ENCODE assay signal across 20 cellular contexts in the genomic region with DNA sequence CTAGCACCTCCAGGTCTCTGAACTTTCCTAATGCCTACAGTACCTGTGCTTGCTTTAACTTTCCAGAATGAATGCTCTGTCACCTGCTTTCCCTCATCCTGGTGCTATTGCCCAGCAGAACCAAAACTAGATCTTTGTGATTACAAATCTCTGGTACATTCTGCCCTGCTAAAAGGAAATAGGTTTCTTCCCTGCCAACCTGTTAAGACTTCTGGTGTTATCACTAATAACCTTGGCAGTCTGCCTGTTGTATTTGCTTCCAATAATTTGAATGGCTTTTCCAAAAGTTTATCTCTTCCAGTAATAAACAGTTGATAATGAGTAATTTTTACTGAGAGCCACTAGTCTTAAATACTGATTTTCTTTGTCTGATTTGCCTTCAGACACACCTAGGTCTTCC. TPM values are rescaled to one million over a fixed set of nuclear protein-coding genes. Genes with fewer than 3 reads are reported as not detected.
A peak's percentile ranks its signal among the peaks of the same experiment; 100 is the strongest.
DNase-seq lines count a peak whose midpoint lies in the region; ATAC-seq, FAIRE-seq and TF ChIP-seq lines count a peak whose summit lies in the region.
"Had no signal": no experiment of that assay in that cellular context is flagged by ENCODE, and none has a peak within 500 bp of the region (broad histone marks: within the 10 kb centered on the region; RNA-seq: fewer than 3 reads in every experiment).

No MANE protein-coding gene starts in this region.

- H3K27me3 Mint-ChIP-seq in activated T-helper 17 cell treated with anti-CD3 and anti-CD28 coated beads, Interleukin-2, amount 50 U/mL, for 72 hours, result no peaks in the 10 kb centered on the region

- peaks cover 14% of the 10 kb centered on the region for H3K4me1 Mint-ChIP-seq in activated T-helper 17 cell treated with anti-CD3 and anti-CD28 coated beads, Interleukin-2, amount 50 U/mL, for 72 hours

- no peak for TF ChIP-seq POLR2A in GM12891 (IDR thresholded peaks at IDR 0.05; ENCODE audit: low read depth, low read length)

- H3K27me3 ChIP-seq in pancreas (no peaks in the 10 kb centered on the region), psoas muscle (ENCODE audit: insufficient read depth in 3 of 3, low read length in 2 of 3) (no peaks in the 10 kb centered on the region)
- H3K27me3 ChIP-seq: BLaER1 treated with 17β-estradiol and CSF1 and Interleukin-3, amounts not matched to agents 10 nM and 100 nM; SJSA1 had no signal

- no peaks in the 10 kb centered on the region for H3K9me3 Mint-ChIP-seq in activated naive CD4-positive, alpha-beta T cell treated with anti-CD3 and anti-CD28 coated beads, Interleukin-2, amount 50 U/mL, for 72 hours
- no peaks in the 10 kb centered on the region for H3K9me3 Mint-ChIP-seq in activated T-helper 17 cell treated with anti-CD3 and anti-CD28 coated beads, Interleukin-2, amount 50 U/mL, for 72 hours

- H3K27ac Mint-ChIP-seq in activated naive CD4-positive, alpha-beta T cell treated with anti-CD3 and anti-CD28 coated beads, Interleukin-2, amount 50 U/mL, for 72 hours, result peak overlapping the region; percentile 35 to 78
- peak overlapping the region; percentile 23 for H3K27ac Mint-ChIP-seq in activated T-helper 17 cell treated with anti-CD3 and anti-CD28 coated beads, Interleukin-2, amount 50 U/mL, for 72 hours

- no peak overlapping the region for H3K27ac ChIP-seq in pancreas
- H3K27ac ChIP-seq in psoas muscle, result no peak overlapping the region
- H3K27ac ChIP-seq: BLaER1 treated with 17β-estradiol and CSF1 and Interleukin-3, amounts not matched to agents 10 nM and 100 nM; SJSA1 had no signal

- ATAC-seq in activated naive CD4-positive, alpha-beta T cell treated with anti-CD3 and anti-CD28 coated beads, Interleukin-2, amount 50 U/mL, for 72 hours, result no peak
- no peak for ATAC-seq in activated T-helper 17 cell treated with anti-CD3 and anti-CD28 coated beads, Interleukin-2, amount 50 U/mL, for 72 hours (replicated peaks)
- ATAC-seq in pancreas, result peak in 3 of 4 donors; percentile 39 to 62 (median 56)
- ATAC-seq in psoas muscle, result no peak

- H3K9me3 ChIP-seq in pancreas (no peaks in the 10 kb centered on the region), psoas muscle (no peaks in the 10 kb centered on the region)
- H3K9me3 ChIP-seq: BLaER1 treated with 17β-estradiol and CSF1 and Interleukin-3, amounts not matched to agents 10 nM and 100 nM; Caco-2; SJSA1 had no signal

- no peak overlapping the region for H3K4me3 Mint-ChIP-seq in activated T-helper 17 cell treated with anti-CD3 and anti-CD28 coated beads, Interleukin-2, amount 50 U/mL, for 72 hours

- peaks cover 0 to 6% of the 10 kb centered on the region in 2 donors for H3K36me3 Mint-ChIP-seq in activated naive CD4-positive, alpha-beta T cell treated with anti-CD3 and anti-CD28 coated beads, Interleukin-2, amount 50 U/mL, for 72 hours
- peaks cover 18% of the 10 kb centered on the region for H3K36me3 Mint-ChIP-seq in activated T-helper 17 cell treated with anti-CD3 and anti-CD28 coated beads, Interleukin-2, amount 50 U/mL, for 72 hours (ENCODE audit: low read depth)

- intact Hi-C loops in pancreas (cut with DNase I) (no loop called here), psoas muscle (cut with DNase I) (no loop called here)

- TF ChIP-seq CTCF in pancreas (IDR thresholded peaks at IDR 0.05) (no peak), psoas muscle (IDR thresholded peaks at IDR 0.05) (no peak)

- no peak overlapping the region for H3K4me3 ChIP-seq in pancreas
- no peak overlapping the region for H3K4me3 ChIP-seq in psoas muscle
- H3K4me3 ChIP-seq: BLaER1 treated with 17β-estradiol and CSF1 and Interleukin-3, amounts not matched to agents 10 nM and 100 nM; SJSA1 had no signal

- FAIRE-seq in GM12891 (lab: Jason Lieb, UNC) (no peak), pancreas (lab: Jason Lieb, UNC) (no peak)

- peaks cover 0 to 32% (median 19%) of the 10 kb centered on the region in 3 donors for H3K36me3 ChIP-seq in pancreas
- H3K36me3 ChIP-seq in psoas muscle (ENCODE audit: insufficient read depth in 1 of 2, low read depth in 1 of 2), result peaks cover 11 to 59% of the 10 kb centered on the region in 2 donors

- peaks cover 8 to 14% (median 9%) of the 10 kb centered on the region in 3 donors for H3K4me1 ChIP-seq in pancreas
- H3K4me1 ChIP-seq in psoas muscle, result peaks cover 18% of the 10 kb centered on the region
- H3K4me1 ChIP-seq: BLaER1 treated with 17β-estradiol and CSF1 and Interleukin-3, amounts not matched to agents 10 nM and 100 nM; Caco-2; SJSA1 had no signal

- no peak for DNase-seq in activated naive CD4-positive, alpha-beta T cell treated with anti-CD3 and anti-CD28 coated beads, Interleukin-2, amount 50 U/mL, for 72 hours (ENCODE audit: low spot score in 2 of 2)
- DNase-seq in activated naive CD4-positive, alpha-beta T cell treated with anti-CD3 and anti-CD28 coated beads, Interleukin-2, amount 50 U/mL, for 16 hours, result no peak
- no peak for DNase-seq in GM12891 (ENCODE audit: insufficient read length, low spot score)
- no peak for DNase-seq in pancreas
- DNase-seq in NCI-H510A treated with DMSO at 0.1 percent for 48 hours (lab: John Stamatoyannopoulos, UW), result no peak
- DNase-seq in psoas muscle, result no peak
- DNase-seq in NCI-H1930 (lab: John Stamatoyannopoulos, UW), result no peak
- DNase-seq: 8988T, Caco-2, DMS153, EL, H7, IMR-90, Kasumi-1, NCI-H1105, NCI-H1694 had no signal

TF ChIP-seq in GM12891, 5 proteins besides CTCF, POLR2A, EP300 and RAD21:
- TF ChIP-seq POU2F2 (IDR thresholded peaks at IDR 0.05; ENCODE audit: low read depth, low read length) (no peak), POLR2AphosphoS5 (IDR thresholded peaks at IDR 0.05; ENCODE audit: low read depth, low read length) (0 out of 2 replicates have a peak, but pooled peaks have one; percentile 9)

RNA-seq across cellular contexts. Expression of a gene that starts 15.4 kb away (rescaled TPM):
- not detected for total RNA-seq in activated naive CD4-positive, alpha-beta T cell treated with anti-CD3 and anti-CD28 coated beads, Interleukin-2, amount 50 U/mL, for 72 hours
- not detected for polyA plus RNA-seq in GM12891 (2012; ENCODE audit: low read depth, missing spikeins)
- not detected for total RNA-seq in activated T-helper 17 cell treated with anti-CD3 and anti-CD28 coated beads, Interleukin-2, amount 50 U/mL, for 72 hours
- total RNA-seq in pancreas (not detected), psoas muscle (not detected)
- polyA plus RNA-seq in pancreas (not detected), psoas muscle (under 1 TPM in 1 of 3 donors, not detected in 2; 0.08 TPM)
- total RNA-seq: Caco-2, H7, HT1080, IMR-90, SJSA1 had no signal
- polyA plus RNA-seq: IMR-90 had no signal

RNA-seq across cellular contexts. Expression of a gene that starts 22.4 kb away (rescaled TPM):
- total RNA-seq in activated naive CD4-positive, alpha-beta T cell treated with anti-CD3 and anti-CD28 coated beads, Interleukin-2, amount 50 U/mL, for 72 hours, result 10 to 100 TPM in 1 of 2 donors, 1 to 10 TPM in 1; 9.2 to 11.8 TPM
- polyA plus RNA-seq in GM12891 (2012; ENCODE audit: low read depth, missing spikeins), result 4.7 TPM
- total RNA-seq in activated T-helper 17 cell treated with anti-CD3 and anti-CD28 coated beads, Interleukin-2, amount 50 U/mL, for 72 hours, result 10 to 100 TPM; 10.9 to 14.2 TPM
- total RNA-seq in pancreas, result 1 to 10 TPM; 3.7 to 7.8 (median 4.8) TPM
- 1 to 10 TPM; 5.6 to 8.0 TPM for polyA plus RNA-seq in pancreas
- 10 to 100 TPM in 2 of 4 donors, 1 to 10 TPM in 2; 7.8 to 13.8 (median 10.5) TPM for total RNA-seq in psoas muscle
- polyA plus RNA-seq in psoas muscle, result 10 to 100 TPM in 2 of 3 donors, 1 to 10 TPM in 1; 6.0 to 21.3 (median 11.3) TPM

RNA-seq across cellular contexts. Expression of a gene that starts 32.4 kb away (rescaled TPM):
- total RNA-seq in activated naive CD4-positive, alpha-beta T cell treated with anti-CD3 and anti-CD28 coated beads, Interleukin-2, amount 50 U/mL, for 72 hours, result 100 to 1,000 TPM; 327 to 329 TPM
- polyA plus RNA-seq in GM12891 (2012; ENCODE audit: low read depth, missing spikeins), result 262 TPM
- 100 to 1,000 TPM; 202 to 322 TPM for total RNA-seq in activated T-helper 17 cell treated with anti-CD3 and anti-CD28 coated beads, Interleukin-2, amount 50 U/mL, for 72 hours
- total RNA-seq in pancreas, result 100 to 1,000 TPM in 2 of 6 donors, 10 to 100 TPM in 4; 78.6 to 107 (median 96.8) TPM
- polyA plus RNA-seq in pancreas, result 10 to 100 TPM; 49.5 to 89.0 TPM
- total RNA-seq in psoas muscle, result 100 to 1,000 TPM; 434 to 716 (median 591) TPM
- 100 to 1,000 TPM; 288 to 301 (median 294) TPM for polyA plus RNA-seq in psoas muscle

Comparison
In these comparisons a context has a peak if more than half of its experiments do, and no peak if none do; other contexts are left out.
1. ATAC-seq: peak in pancreas (3 of 4); none in activated naive CD4-positive, alpha-beta T cell treated with anti-CD3 and anti-CD28 coated beads, Interleukin-2, amount 50 U/mL, for 72 hours (0 of 2), activated T-helper 17 cell treated with anti-CD3 and anti-CD28 coated beads, Interleukin-2, amount 50 U/mL, for 72 hours (single experiment) and psoas muscle (0 of 4).